Comparison of ENCODE assay signal across 12 cellular contexts in genomic region chr4:53929311-53929710, GRCh38.
DNase-seq lines count a peak whose midpoint lies in the region; ATAC-seq and TF ChIP-seq lines count a peak whose summit lies in the region.
"Had no signal": no experiment of that assay in that cellular context is flagged by ENCODE, and none has a peak within 500 bp of the region (broad histone marks: within the 10 kb centered on the region; RNA-seq: fewer than 3 reads in every experiment).

No MANE protein-coding gene starts in this region.

- H3K56ac ChIP-seq in IMR-90 (ENCODE audit: extremely low read depth, insufficient read depth, low read length): no peak overlapping the region

- TF ChIP-seq POLR2A in IMR-90 (IDR thresholded peaks at IDR 0.05; ENCODE audit: low read depth, low read length): no peak

- TF ChIP-seq RAD21 in IMR-90 (IDR thresholded peaks at IDR 0.05; ENCODE audit: low read length): no peak

- no peak for ATAC-seq in IMR-90 (ENCODE audit: low read depth)

- H3K27me3 ChIP-seq in IMR-90 (ENCODE audit: control insufficient read depth, insufficient read depth, low read length): no peaks in the 10 kb centered on the region
- H3K27me3 ChIP-seq in trophoblast cell (ENCODE audit: insufficient read depth, low read length): no peaks in the 10 kb centered on the region

- H3K4me2 ChIP-seq in IMR-90 (ENCODE audit: low read depth, low read length) (no peak overlapping the region), trophoblast cell (ENCODE audit: low read length) (no peak overlapping the region)
- H3K4me2 ChIP-seq: GM23338 had no signal

- DNase-seq in IMR-90 (peak; percentile 65), amniotic epithelial cell (ENCODE audit: low read depth) (peak; percentile 84), fibroblast of pulmonary artery (ENCODE audit: low read depth) (peak; percentile 35), trophoblast cell (peak in 1 of 2 donors; percentile 79), NCI-H2029 treated with DMSO at 0.1 percent for 48 hours (lab: John Stamatoyannopoulos, UW) (no peak), substantia nigra (lab: John Stamatoyannopoulos, UW) (no peak)
- DNase-seq in activated CD4-positive, alpha-beta T cell treated with anti-CD3 and anti-CD28 coated beads for 1 hour: no peak
- DNase-seq in activated CD8-positive, alpha-beta memory T cell treated with anti-CD3 and anti-CD28 coated beads, Interleukin-2, amount 50 U/mL, for 48 hours: no peak
- DNase-seq: NCI-H2171 had no signal

- H3K9me1 ChIP-seq in IMR-90 (ENCODE audit: insufficient read depth, low read length): peaks cover 18% of the 10 kb centered on the region

- H2AFZ ChIP-seq in IMR-90 (replicated peaks; ENCODE audit: low read length, poor library complexity) (no peak overlapping the region), trophoblast cell (ENCODE audit: insufficient read depth, low read length, poor library complexity) (no peak overlapping the region)
- H2AFZ ChIP-seq: GM23338 had no signal

- H4K5ac ChIP-seq in IMR-90 (ENCODE audit: low read depth, low read length): no peak overlapping the region

- H2BK120ac ChIP-seq in IMR-90 (ENCODE audit: low read depth, low read length): peak overlapping the region; percentile 78
- no peak overlapping the region for H2BK120ac ChIP-seq in trophoblast cell (ENCODE audit: insufficient read depth, low read length, poor library complexity)

- in situ Hi-C loops in IMR-90 (cut with MboI; ENCODE audit: low sequenced_read_pairs): no loop called here

- peak overlapping the region; percentile 90; the same call in 1 of the 2 replicates for H2BK20ac ChIP-seq in IMR-90 (ENCODE audit: low read depth, low read length)

- intact Hi-C loops in IMR-90 (cut with micrococcal nuclease): no loop called here

- peaks cover 0 to 12% of the 10 kb centered on the region in 2 experiments; a peak in 2 of 4 replicates for H3K79me1 ChIP-seq in IMR-90 (ENCODE audit: low read depth in 1 of 2, low read length in 2 of 2)
- H3K79me1 ChIP-seq in trophoblast cell (ENCODE audit: low read length): peaks cover 5% of the 10 kb centered on the region

- no peak overlapping the region for H2BK12ac ChIP-seq in trophoblast cell (ENCODE audit: low read length)

- H3K36me3 ChIP-seq in IMR-90 (ENCODE audit: control insufficient read depth, insufficient read depth, low read length) (no peaks in the 10 kb centered on the region), trophoblast cell (ENCODE audit: control insufficient read depth in 1 of 2, insufficient read depth in 2 of 2, low read length in 2 of 2) (no peaks in the 10 kb centered on the region)

- H3K9me3 ChIP-seq in IMR-90 (ENCODE audit: control insufficient read depth, insufficient read depth, low read length): no peaks in the 10 kb centered on the region
- H3K9me3 ChIP-seq in trophoblast cell (ENCODE audit: insufficient read depth, low read depth, low read length): no peaks in the 10 kb centered on the region
- H3K9me3 ChIP-seq: Caco-2 had no signal

- H4K8ac ChIP-seq in IMR-90 (ENCODE audit: low read depth in 2 of 2, low read length in 2 of 2) (peak overlapping the region in 1 of 2 experiments; percentile 78; a peak in 1 of 4 replicates), trophoblast cell (ENCODE audit: low read depth, low read length) (no peak overlapping the region)

- no TSS peak for BruUV-seq in IMR-90 (replicated peaks; lab: Mats Ljungman, UMichigan)

- H4K91ac ChIP-seq in IMR-90 (ENCODE audit: insufficient read depth, low read depth, low read length) (peak overlapping the region; percentile 49; the same call in 1 of the 2 replicates), trophoblast cell (ENCODE audit: low read depth, low read length) (peak overlapping the region; percentile 25)

- no peak overlapping the region; the same call in 2 of the 3 replicates for H2BK15ac ChIP-seq in IMR-90 (ENCODE audit: low read depth, low read length)

- TF ChIP-seq CTCF in IMR-90 (conservative IDR thresholded peaks at IDR 0.05; ENCODE audit: low read depth, low read length): no peak
- no peak for TF ChIP-seq CTCF in fibroblast of pulmonary artery (IDR thresholded peaks at IDR 0.05; ENCODE audit: low read length, missing control alignments)

- H3K4me3 ChIP-seq in IMR-90 (ENCODE audit: insufficient read depth, low read depth, low read length): no peak overlapping the region
- H3K4me3 ChIP-seq in fibroblast of pulmonary artery (replicated peaks; ENCODE audit: low read depth, low read length): no peak overlapping the region
- no peak overlapping the region for H3K4me3 ChIP-seq in trophoblast cell (ENCODE audit: low read depth, low read length)
- H3K4me3 ChIP-seq: GM23338, K562 had no signal

- H3K9ac ChIP-seq in IMR-90 (ENCODE audit: low read depth, low read length) (no peak overlapping the region), trophoblast cell (ENCODE audit: low read length) (no peak overlapping the region)

- no peaks in the 10 kb centered on the region for H3K79me2 ChIP-seq in trophoblast cell (ENCODE audit: control insufficient read depth, insufficient read depth, low read length, poor library complexity)

- no peaks in the 10 kb centered on the region for H4K20me1 ChIP-seq in IMR-90 (ENCODE audit: insufficient read depth, low read length)

- H3K14ac ChIP-seq in IMR-90 (replicated peaks; ENCODE audit: low read depth, low read length) (no peak overlapping the region), trophoblast cell (ENCODE audit: low read length) (no peak overlapping the region)

- no CpG with 5 or more reads among the region's 4 CpGs for WGBS in IMR-90 (ENCODE audit: extremely low coverage in 2 of 2, insufficient read length in 1 of 2), 2 experiments
- no CpG with 5 or more reads among the region's 4 CpGs for WGBS in trophoblast cell (ENCODE audit: extremely low coverage, insufficient coverage, insufficient read length)

- H3K27ac ChIP-seq in IMR-90 (ENCODE audit: insufficient read depth, low read length) (peak overlapping the region; percentile 20), trophoblast cell (ENCODE audit: low read depth, low read length) (no peak overlapping the region), substantia nigra (ENCODE audit: low read depth, low read length, poor library complexity, severe bottlenecking) (no peak overlapping the region)

- H3K4ac ChIP-seq in IMR-90 (ENCODE audit: low read depth, low read length): peak overlapping the region; percentile 77; the same call in 1 of the 2 replicates
- no peak overlapping the region for H3K4ac ChIP-seq in trophoblast cell (ENCODE audit: low read depth, low read length)

- POLR2A ChIA-PET in IMR-90 (lab: Charles Lee; ENCODE audit: unreplicated experiment): interaction anchor here (0.7 to 1.0 kb wide), 2 partner anchors 38 to 303 kb away, joined by 3 to 8 read pairs; no protein-coding TSS in a partner anchor

- no peak overlapping the region for H2AK9ac ChIP-seq in IMR-90 (replicated peaks; ENCODE audit: low read depth, low read length, poor library complexity)

- dilution Hi-C loops in IMR-90 (cut with HindIII; ENCODE audit: low sequenced_read_pairs, unreplicated experiment): no loop called here

- H2AK5ac ChIP-seq in IMR-90 (ENCODE audit: low read depth, low read length) (peak overlapping the region; percentile 71), trophoblast cell (ENCODE audit: low read length) (no peak overlapping the region)

- no peak overlapping the region for H4K12ac ChIP-seq in trophoblast cell (ENCODE audit: low read depth, low read length)

- peaks cover 13% of the 10 kb centered on the region for H3K4me1 ChIP-seq in IMR-90 (ENCODE audit: control insufficient read depth, insufficient read depth, low read length)
- H3K4me1 ChIP-seq in trophoblast cell (ENCODE audit: control insufficient read depth in 1 of 2, insufficient read depth in 2 of 2, low read length in 2 of 2): peaks cover 9 to 10% of the 10 kb centered on the region in 2 experiments

- CTCF ChIA-PET in IMR-90 (lab: Yijun Ruan, JAX): interaction anchor here (0.7 to 3.6 kb wide), 8 partner anchors 20 to 302 kb away, joined by 3 to 15 read pairs (median 4); partner anchors contain the start of gene PDGFRA

- H2BK5ac ChIP-seq in IMR-90 (ENCODE audit: low read depth, low read length, poor library complexity, severe bottlenecking) (peak overlapping the region; percentile 63), trophoblast cell (ENCODE audit: low read depth, low read length, poor library complexity) (no peak overlapping the region)

- H3K23ac ChIP-seq in IMR-90 (ENCODE audit: low read depth, low read length) (no peak overlapping the region), trophoblast cell (ENCODE audit: low read length) (no peak overlapping the region)

- H3K18ac ChIP-seq in IMR-90 (ENCODE audit: low read depth, low read length) (no peak overlapping the region), trophoblast cell (ENCODE audit: low read length) (no peak overlapping the region)

TF ChIP-seq in IMR-90, 13 proteins besides CTCF, POLR2A, EP300 and RAD21:
- TF ChIP-seq CHD1 (IDR thresholded peaks at IDR 0.05; ENCODE audit: low read depth, low read length): no peak
- TF ChIP-seq USF2 (IDR thresholded peaks at IDR 0.05; ENCODE audit: low read depth, low read length): no peak
- no peak for TF ChIP-seq SMC3 (IDR thresholded peaks at IDR 0.05; ENCODE audit: low read depth, low read length)
- TF ChIP-seq MAFK (IDR thresholded peaks at IDR 0.05; ENCODE audit: low read depth, low read length): no peak
- TF ChIP-seq MXI1 (IDR thresholded peaks at IDR 0.05; ENCODE audit: borderline replicate concordance, low read depth, low read length): no peak
- TF ChIP-seq CEBPB (IDR thresholded peaks at IDR 0.05; ENCODE audit: low read depth, low read length): no peak
- TF ChIP-seq BHLHE40 (IDR thresholded peaks at IDR 0.05; ENCODE audit: low read depth, low read length): no peak
- no peak for TF ChIP-seq RCOR1 (IDR thresholded peaks at IDR 0.05; ENCODE audit: insufficient replicate concordance, low read length)
- no peak for TF ChIP-seq MAZ (IDR thresholded peaks at IDR 0.05; ENCODE audit: borderline replicate concordance, low read depth, low read length)

Comparison
In these comparisons a context has a peak if more than half of its experiments do, and no peak if none do; other contexts are left out.
1. DNase-seq: peak in IMR-90 (single experiment), amniotic epithelial cell (single experiment) and fibroblast of pulmonary artery (single experiment); none in NCI-H2029 treated with DMSO at 0.1 percent for 48 hours (single experiment), activated CD4-positive, alpha-beta T cell treated with anti-CD3 and anti-CD28 coated beads for 1 hour (single experiment), activated CD8-positive, alpha-beta memory T cell treated with anti-CD3 and anti-CD28 coated beads, Interleukin-2, amount 50 U/mL, for 48 hours (single experiment) and substantia nigra (0 of 49).